21 cellular contexts compared by ENCODE assay signal in genomic region chr9:127263664-127264063, GRCh38. TPM values are rescaled to one million over a fixed set of nuclear protein-coding genes. Genes with fewer than 3 reads are reported as not detected.
DNase-seq lines count a peak whose midpoint lies in the region; TF ChIP-seq lines count a peak whose summit lies in the region.
"Had no signal": no experiment of that assay in that cellular context is flagged by ENCODE, and none has a peak within 500 bp of the region (broad histone marks: within the 10 kb centered on the region; RNA-seq: fewer than 3 reads in every experiment).

No MANE protein-coding gene starts in this region.

- intact Hi-C loops in A673 (cut with micrococcal nuclease; ENCODE audit: unreplicated experiment) = no loop called here
- intact Hi-C loops in CD4-positive, alpha-beta memory T cell (cut with micrococcal nuclease) = no loop called here

- no peak for TF ChIP-seq CTCF in A673 (conservative IDR thresholded peaks at IDR 0.05; ENCODE audit: low read depth, low read length)
- TF ChIP-seq CTCF in choroid plexus epithelial cell (conservative IDR thresholded peaks at IDR 0.05; ENCODE audit: low read depth, low read length) = no peak

- POLR2A ChIA-PET in A673 (lab: Charles Lee; ENCODE audit: low non-redundant PET) = interaction anchor here (0.7 kb wide), 1 partner anchor 22 kb away, joined by 3 read pairs; no protein-coding TSS in a partner anchor
- POLR2A ChIA-PET in CD4-positive, alpha-beta memory T cell (lab: Charles Lee; ENCODE audit: partially characterized antibody) = no interaction called here

- no peak overlapping the region for H3K4me3 ChIP-seq in A673 (ENCODE audit: low read depth, low read length, poor library complexity, severe bottlenecking)
- no peak overlapping the region for H3K4me3 ChIP-seq in choroid plexus epithelial cell (ENCODE audit: low read depth, low read length)
- no peak overlapping the region for H3K4me3 ChIP-seq in CD4-positive, alpha-beta memory T cell (ENCODE audit: low read length in 2 of 2)
- H3K4me3 ChIP-seq: transverse colon had no signal

- DNase-seq in A673 (ENCODE audit: low spot score) (peak; percentile 39), NCI-H1694 treated with DMSO at 0.1 percent for 48 hours (lab: John Stamatoyannopoulos, UW) (peak; percentile 25), choroid plexus epithelial cell (ENCODE audit: low read depth) (peak; percentile 26), medulla oblongata (ENCODE audit: extremely low spot score) (peak; percentile 79), dedifferentiated amniotic fluid mesenchymal stem cell (ENCODE audit: extremely low spot score) (no peak), 8988T (no peak)
- DNase-seq in CD4-positive, alpha-beta memory T cell = no peak
- DNase-seq in stimulated activated CD4-positive, alpha-beta T cell treated with anti-CD3 and anti-CD28 coated beads, Interleukin-4, amount 100 ng/mL, for 1 hour = no peak
- DNase-seq: activated CD4-positive, alpha-beta T cell treated with anti-CD3 and anti-CD28 coated beads for 1 hour; CD8-positive, alpha-beta T cell; H7; KBM-7; mesenchymal stem cell; MV-4-11; NCI-H2107; NCI-H526 treated with DMSO at 0.1 percent for 48 hours; T1000; transverse colon had no signal

- H3K4me1 Mint-ChIP-seq in CD4-positive, alpha-beta memory T cell = no peaks in the 10 kb centered on the region

- BruUV-seq in A673 (replicated peaks; lab: Mats Ljungman, UMichigan) = no TSS peak

- H3K36me3 ChIP-seq in A673 (ENCODE audit: insufficient read depth, low read length, poor library complexity, severe bottlenecking) = no peaks in the 10 kb centered on the region
- no peaks in the 10 kb centered on the region for H3K36me3 ChIP-seq in CD4-positive, alpha-beta memory T cell (ENCODE audit: insufficient read depth, low read length)
- H3K36me3 ChIP-seq: transverse colon had no signal

- no peaks in the 10 kb centered on the region for H3K36me3 Mint-ChIP-seq in CD4-positive, alpha-beta memory T cell
- H3K36me3 Mint-ChIP-seq: activated naive CD4-positive, alpha-beta T cell treated with anti-CD3 and anti-CD28 coated beads, Interleukin-2, amount 50 U/mL, for 72 hours; CD8-positive, alpha-beta T cell had no signal

- no peak overlapping the region for H3K4me3 Mint-ChIP-seq in CD4-positive, alpha-beta memory T cell
- H3K4me3 Mint-ChIP-seq: CD8-positive, alpha-beta T cell; nephron had no signal

- H3K4me1 ChIP-seq in A673 (ENCODE audit: insufficient read depth, low read length, poor library complexity, severe bottlenecking) = peaks cover 19% of the 10 kb centered on the region
- H3K4me1 ChIP-seq in CD4-positive, alpha-beta memory T cell (ENCODE audit: insufficient read depth, low read length) = no peaks in the 10 kb centered on the region

- no peaks in the 10 kb centered on the region for H3K9me3 Mint-ChIP-seq in CD4-positive, alpha-beta memory T cell
- H3K9me3 Mint-ChIP-seq: activated naive CD4-positive, alpha-beta T cell treated with anti-CD3 and anti-CD28 coated beads, Interleukin-2, amount 50 U/mL, for 72 hours; CD8-positive, alpha-beta T cell; nephron had no signal

- no peaks in the 10 kb centered on the region for H3K27me3 ChIP-seq in A673 (replicated peaks; ENCODE audit: insufficient read depth, low read depth, low read length, poor library complexity)
- H3K27me3 ChIP-seq in CD4-positive, alpha-beta memory T cell (ENCODE audit: insufficient read depth, low read length) = no peaks in the 10 kb centered on the region
- H3K27me3 ChIP-seq: transverse colon had no signal

- H3K27me3 Mint-ChIP-seq in CD4-positive, alpha-beta memory T cell = no peaks in the 10 kb centered on the region

- H3K27ac Mint-ChIP-seq in CD4-positive, alpha-beta memory T cell = no peak overlapping the region
- H3K27ac Mint-ChIP-seq: activated naive CD4-positive, alpha-beta T cell treated with anti-CD3 and anti-CD28 coated beads, Interleukin-2, amount 50 U/mL, for 72 hours; CD8-positive, alpha-beta T cell had no signal

- H3K9me3 ChIP-seq in A673 (ENCODE audit: low read depth, low read length, poor library complexity, severe bottlenecking) = no peaks in the 10 kb centered on the region
- no peaks in the 10 kb centered on the region for H3K9me3 ChIP-seq in CD4-positive, alpha-beta memory T cell (ENCODE audit: control insufficient read depth in 1 of 2, low read length in 2 of 2)
- H3K9me3 ChIP-seq: transverse colon had no signal

- CTCF ChIA-PET in A673 (lab: Charles Lee) = no interaction called here
- CTCF ChIA-PET in CD4-positive, alpha-beta memory T cell (lab: Charles Lee; ENCODE audit: partially characterized antibody) = no interaction called here

- no peak overlapping the region for H3K27ac ChIP-seq in A673 (ENCODE audit: low read depth, low read length, poor library complexity, severe bottlenecking)
- H3K27ac ChIP-seq in CD4-positive, alpha-beta memory T cell (ENCODE audit: low read depth, low read length) = no peak overlapping the region
- H3K27ac ChIP-seq: HL-60, transverse colon had no signal

RNA-seq across cellular contexts. Expression of gene GARNL3, which starts 0.9 kb away (rescaled TPM):
- total RNA-seq in A673 (2021) = 7.8 and 11.3 TPM in 2 replicates
- 1 to 10 TPM; 5.9 to 6.6 TPM for total RNA-seq in CD4-positive, alpha-beta memory T cell
- under 1 TPM in 1 of 2 donors, not detected in 1; 0.41 TPM for polyA plus RNA-seq in CD4-positive, alpha-beta memory T cell

Comparison
In these comparisons a context has a peak if more than half of its experiments do, and no peak if none do; other contexts are left out.
1. DNase-seq: peak in A673 (single experiment), NCI-H1694 treated with DMSO at 0.1 percent for 48 hours (single experiment), choroid plexus epithelial cell (single experiment) and medulla oblongata (single experiment); none in CD4-positive, alpha-beta memory T cell (0 of 5), dedifferentiated amniotic fluid mesenchymal stem cell (single experiment), stimulated activated CD4-positive, alpha-beta T cell treated with anti-CD3 and anti-CD28 coated beads, Interleukin-4, amount 100 ng/mL, for 1 hour (single experiment) and 8988T (single experiment).